In the genomic region with DNA sequence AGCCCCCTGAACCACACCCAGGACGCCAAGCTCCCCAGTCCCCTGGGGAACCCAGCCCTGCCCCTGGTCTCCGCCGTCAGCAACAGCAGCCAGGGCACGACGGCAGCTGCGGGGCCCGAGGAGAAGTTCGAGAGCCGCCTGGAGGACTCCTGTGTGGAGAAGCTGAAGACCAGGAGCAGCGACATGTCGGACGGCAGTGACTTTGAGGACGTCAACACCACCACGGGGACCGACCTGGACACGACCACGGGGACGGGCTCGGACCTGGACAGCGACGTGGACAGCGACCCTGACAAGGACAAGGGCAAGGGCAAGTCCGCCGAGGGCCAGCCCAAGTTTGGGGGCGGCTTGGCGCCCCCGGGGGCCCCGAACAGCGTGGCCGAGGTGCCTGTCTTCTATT, we compare ENCODE assay signal across 26 cellular contexts.
"Had no signal": no experiment of that assay in that cellular context is flagged by ENCODE, and none has a peak within 500 bp of the region (broad histone marks: within the 10 kb centered on the region; RNA-seq: fewer than 3 reads in every experiment).

No MANE protein-coding gene starts in this region.

- ATAC-seq: stimulated activated effector memory CD8-positive, alpha-beta T cell treated with anti-CD3 and anti-CD28 coated beads, Interleukin-12 subunit alpha, Interleukin-12 subunit beta, amount 100 ng/mL, for 72 hours; stimulated activated memory B cell treated with anti-CD40 and anti-IgM and Interleukin-4, amounts not matched to agents 10 μg/mL and 1 μg/mL and 100 μg/mL, for 72 hours; stimulated activated naive B cell treated with anti-CD40 and anti-IgM and Interleukin-4, amounts not matched to agents 10 μg/mL and 1 μg/mL and 100 μg/mL, for 72 hours; stimulated activated naive CD8-positive, alpha-beta T cell treated with anti-CD3 and anti-CD28 coated beads, Interleukin-15, amount 100 ng/mL, for 72 hours; stimulated activated naive CD8-positive, alpha-beta T cell treated with anti-CD3 and anti-CD28 coated beads, Interleukin-15, Interleukin-2, amounts not matched to agents 100 U/mL and 50 U/mL, for 24 hours; upper lobe of right lung had no signal

- H3K27me3 ChIP-seq: testis, thyroid gland, tibial artery, tibial nerve, upper lobe of left lung, upper lobe of right lung, uterus, vagina had no signal

- H3K4me1 ChIP-seq: suprapubic skin, thyroid gland, transverse colon, upper lobe of right lung, uterus, vagina had no signal

- H3K9me3 ChIP-seq: suprapubic skin, testis, thyroid gland, uterus, vagina had no signal

- H3K4me3 ChIP-seq: stomach, suprapubic skin, testis, thoracic aorta, thyroid gland, tibial artery, tibial nerve, transverse colon, upper lobe of left lung, upper lobe of right lung, uterus, vagina had no signal

- DNase-seq: stimulated activated CD4-positive, alpha-beta T cell treated with anti-CD3 and anti-CD28 coated beads, Interleukin-2, amount 100 ng/mL, for 48 hours; stimulated activated CD4-positive, alpha-beta T cell treated with anti-CD3 and anti-CD28 coated beads, Interleukin-4, amount 100 ng/mL, for 1 hour; stimulated activated CD4-positive, alpha-beta T cell treated with anti-CD3 and anti-CD28 coated beads, Interleukin-4, amount 100 ng/mL, for 24 hours; stimulated activated CD4-positive, alpha-beta T cell treated with anti-CD3 and anti-CD28 coated beads, Interleukin-4, amount 100 ng/mL, for 4 hours; stimulated activated CD8-positive, alpha-beta memory T cell treated with anti-CD3 and anti-CD28 coated beads, Interleukin-4, amount 100 ng/mL, for 48 hours; stimulated activated naive B cell treated with anti-CD40 and anti-IgM and Interleukin-4, amounts not matched to agents 10 μg/mL and 1 μg/mL and 100 μg/mL, for 72 hours; stimulated activated naive CD4-positive, alpha-beta T cell; stimulated activated naive CD4-positive, alpha-beta T cell treated with Interleukin-2 at 50 U/mL for 16 hours; stimulated activated naive CD8-positive, alpha-beta T cell treated with anti-CD3 and anti-CD28 coated beads, Interleukin-15, amount 100 ng/mL, for 72 hours; stimulated activated naive CD8-positive, alpha-beta T cell treated with anti-CD3 and anti-CD28 coated beads, Interleukin-15, Interleukin-2, amounts not matched to agents 100 U/mL and 50 U/mL, for 24 hours; stomach; substantia nigra; testis; thyroid gland; tibial artery; transverse colon; trophoblast cell; upper lobe of right lung; uterus had no signal

- H3K36me3 ChIP-seq: suprapubic skin, transverse colon, upper lobe of left lung, upper lobe of right lung, uterus, vagina had no signal

- H3K27ac ChIP-seq: stomach, suprapubic skin, testis, thoracic aorta, thyroid gland, tibial artery, tibial nerve, transverse colon, upper lobe of left lung, upper lobe of right lung, uterus, vagina had no signal
